ENCODE assay signal across 8 cellular contexts in the genomic region with DNA sequence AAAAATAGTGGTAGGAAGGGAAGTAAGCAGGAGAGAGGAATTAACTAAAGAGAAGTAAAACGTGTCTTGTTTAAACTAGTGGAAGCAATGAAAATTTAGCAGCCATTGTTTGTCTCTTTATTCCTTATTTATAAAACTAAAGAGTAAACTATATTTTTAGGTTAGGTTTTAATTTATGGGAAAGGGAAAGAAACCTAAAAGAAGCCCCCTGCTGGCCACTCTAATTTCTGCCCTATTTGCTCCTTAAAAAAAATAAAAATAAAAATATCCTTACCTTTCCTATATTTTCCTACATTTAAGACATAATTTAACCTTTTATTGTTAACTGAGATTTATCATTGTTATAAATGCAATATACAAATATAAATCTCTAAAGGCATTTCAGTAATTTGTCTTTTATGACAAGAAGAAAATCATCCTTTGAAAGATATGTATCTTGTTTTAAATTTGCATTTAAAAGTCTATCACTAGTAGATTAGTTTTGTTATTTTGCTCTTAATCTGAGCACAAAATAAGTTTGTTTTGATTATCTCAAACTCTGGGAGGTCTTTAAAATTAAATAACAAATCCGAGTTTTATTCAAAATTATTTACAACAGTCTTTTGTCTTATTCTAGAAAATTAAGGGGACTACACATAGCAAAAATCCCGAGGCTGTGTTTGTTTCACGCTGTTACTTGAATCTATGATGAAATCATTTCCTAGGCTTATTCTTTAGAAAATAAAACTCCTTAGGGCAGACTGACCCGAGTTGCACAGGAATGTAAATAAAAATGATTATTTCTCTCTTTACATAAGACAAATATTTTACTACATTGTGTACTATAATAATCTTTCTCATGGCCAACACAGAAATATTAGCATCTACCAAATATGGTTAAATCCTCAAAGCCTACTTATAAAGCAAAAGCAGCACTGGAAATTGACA.
DNase-seq lines count a peak whose midpoint lies in the region; ATAC-seq, FAIRE-seq and TF ChIP-seq lines count a peak whose summit lies in the region.
"Had no signal": no experiment of that assay in that cellular context is flagged by ENCODE, and none has a peak within 500 bp of the region (broad histone marks: within the 10 kb centered on the region; RNA-seq: fewer than 3 reads in every experiment).

No MANE protein-coding gene starts in this region.

- no peaks in the 10 kb centered on the region for H3K4me1 ChIP-seq in parathyroid adenoma

- no peaks in the 10 kb centered on the region for H3K36me3 ChIP-seq in parathyroid adenoma (ENCODE audit: control insufficient read depth, insufficient read depth, low read length)

- FAIRE-seq in G401.6 (lab: Jason Lieb, UNC) = peak; percentile 67
- peak; percentile 38 for FAIRE-seq in colon (lab: Jason Lieb, UNC)

- peak; percentile 26 for TF ChIP-seq CTCF in parathyroid adenoma (IDR thresholded peaks at IDR 0.05)

- H3K27ac ChIP-seq in parathyroid adenoma = no peak overlapping the region

- no peak overlapping the region for H3K4me3 ChIP-seq in parathyroid adenoma (ENCODE audit: low read depth, low read length)

- DNase-seq in NCI-H1694 (lab: John Stamatoyannopoulos, UW) (peak; percentile 9), ecto neural progenitor cell (ENCODE audit: low spot score) (no peak)
- DNase-seq: activated CD8-positive, alpha-beta memory T cell treated with anti-CD3 and anti-CD28 coated beads, Interleukin-2, amount 10 ng/mL, durations not matched to agents 7 days and 5 days had no signal

- no peak overlapping the region for H3K4me2 ChIP-seq in parathyroid adenoma (ENCODE audit: low read length)

- H3K9me3 ChIP-seq in parathyroid adenoma (ENCODE audit: control insufficient read depth, low read length) = no peaks in the 10 kb centered on the region

- H3K27me3 ChIP-seq in parathyroid adenoma (ENCODE audit: control insufficient read depth, insufficient read depth, low read length) = no peaks in the 10 kb centered on the region

- H3K79me2 ChIP-seq in parathyroid adenoma = no peaks in the 10 kb centered on the region

- no peak overlapping the region for H3K9ac ChIP-seq in parathyroid adenoma

- ATAC-seq in HG03439 (IDR thresholded peaks at IDR 0.05; ENCODE audit: unreplicated experiment) (no peak), HG02642 (IDR thresholded peaks at IDR 0.05; ENCODE audit: poor library complexity, unreplicated experiment) (no peak)
- ATAC-seq: activated CD8-positive, alpha-beta memory T cell treated with anti-CD3 and anti-CD28 coated beads, Interleukin-2, amount 10 ng/mL, durations not matched to agents 7 days and 5 days had no signal

- no peak overlapping the region for H2AFZ ChIP-seq in parathyroid adenoma
